2 cellular contexts compared by ENCODE assay signal in genomic region chr12:76888775-76889174, GRCh38.
TF ChIP-seq lines count a peak whose summit lies in the region.

No MANE protein-coding gene starts in this region.

TF ChIP-seq in GM23338, 12 proteins besides CTCF, POLR2A, EP300 and RAD21:
- no peak for TF ChIP-seq JUNB (IDR thresholded peaks at IDR 0.05; ENCODE audit: unreplicated experiment)
- no peak for TF ChIP-seq STAT1 (IDR thresholded peaks at IDR 0.05; ENCODE audit: unreplicated experiment)
- TF ChIP-seq ZNF114 (CRISPR knock-in tag; IDR thresholded peaks at IDR 0.05), result no peak
- TF ChIP-seq, protein P1, sequence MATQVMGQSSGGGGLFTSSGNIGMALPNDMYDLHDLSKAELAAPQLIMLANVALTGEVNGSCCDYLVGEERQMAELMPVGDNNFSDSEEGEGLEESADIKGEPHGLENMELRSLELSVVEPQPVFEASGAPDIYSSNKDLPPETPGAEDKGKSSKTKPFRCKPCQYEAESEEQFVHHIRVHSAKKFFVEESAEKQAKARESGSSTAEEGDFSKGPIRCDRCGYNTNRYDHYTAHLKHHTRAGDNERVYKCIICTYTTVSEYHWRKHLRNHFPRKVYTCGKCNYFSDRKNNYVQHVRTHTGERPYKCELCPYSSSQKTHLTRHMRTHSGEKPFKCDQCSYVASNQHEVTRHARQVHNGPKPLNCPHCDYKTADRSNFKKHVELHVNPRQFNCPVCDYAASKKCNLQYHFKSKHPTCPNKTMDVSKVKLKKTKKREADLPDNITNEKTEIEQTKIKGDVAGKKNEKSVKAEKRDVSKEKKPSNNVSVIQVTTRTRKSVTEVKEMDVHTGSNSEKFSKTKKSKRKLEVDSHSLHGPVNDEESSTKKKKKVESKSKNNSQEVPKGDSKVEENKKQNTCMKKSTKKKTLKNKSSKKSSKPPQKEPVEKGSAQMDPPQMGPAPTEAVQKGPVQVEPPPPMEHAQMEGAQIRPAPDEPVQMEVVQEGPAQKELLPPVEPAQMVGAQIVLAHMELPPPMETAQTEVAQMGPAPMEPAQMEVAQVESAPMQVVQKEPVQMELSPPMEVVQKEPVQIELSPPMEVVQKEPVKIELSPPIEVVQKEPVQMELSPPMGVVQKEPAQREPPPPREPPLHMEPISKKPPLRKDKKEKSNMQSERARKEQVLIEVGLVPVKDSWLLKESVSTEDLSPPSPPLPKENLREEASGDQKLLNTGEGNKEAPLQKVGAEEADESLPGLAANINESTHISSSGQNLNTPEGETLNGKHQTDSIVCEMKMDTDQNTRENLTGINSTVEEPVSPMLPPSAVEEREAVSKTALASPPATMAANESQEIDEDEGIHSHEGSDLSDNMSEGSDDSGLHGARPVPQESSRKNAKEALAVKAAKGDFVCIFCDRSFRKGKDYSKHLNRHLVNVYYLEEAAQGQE (IDR thresholded peaks at IDR 0.05; ENCODE audit: unreplicated experiment), result no peak
- TF ChIP-seq NANOG (IDR thresholded peaks at IDR 0.05; ENCODE audit: borderline replicate concordance), result no peak
- no peak for TF ChIP-seq POLR2AphosphoS5 (IDR thresholded peaks at IDR 0.05; ENCODE audit: low read depth)

TF ChIP-seq in WTC11, 78 proteins besides CTCF, POLR2A, EP300 and RAD21:
- TF ChIP-seq NR1H2 (CRISPR knock-in tag; IDR thresholded peaks at IDR 0.05), result no peak
- no peak for TF ChIP-seq ZNF281 (CRISPR knock-in tag; IDR thresholded peaks at IDR 0.05)
- TF ChIP-seq ZSCAN18 (CRISPR knock-in tag; IDR thresholded peaks at IDR 0.05), result no peak
- TF ChIP-seq ATF2 (CRISPR knock-in tag; IDR thresholded peaks at IDR 0.05; ENCODE audit: borderline replicate concordance, low read depth), result no peak
- no peak for TF ChIP-seq PRRX2 (CRISPR knock-in tag; IDR thresholded peaks at IDR 0.05)
- TF ChIP-seq ZNF671 (CRISPR knock-in tag; IDR thresholded peaks at IDR 0.05), result no peak
- TF ChIP-seq JAZF1 (CRISPR knock-in tag; IDR thresholded peaks at IDR 0.05), result no peak
- TF ChIP-seq CREM (CRISPR knock-in tag; IDR thresholded peaks at IDR 0.05), result no peak
- TF ChIP-seq, protein P2, sequence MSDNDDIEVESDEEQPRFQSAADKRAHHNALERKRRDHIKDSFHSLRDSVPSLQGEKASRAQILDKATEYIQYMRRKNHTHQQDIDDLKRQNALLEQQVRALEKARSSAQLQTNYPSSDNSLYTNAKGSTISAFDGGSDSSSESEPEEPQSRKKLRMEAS (CRISPR knock-in tag; IDR thresholded peaks at IDR 0.05), result no peak
- no peak for TF ChIP-seq ATF3 (CRISPR knock-in tag; conservative IDR thresholded peaks at IDR 0.05)
- no peak for TF ChIP-seq TEAD4 (CRISPR knock-in tag; IDR thresholded peaks at IDR 0.05)
- TF ChIP-seq, protein P3, sequence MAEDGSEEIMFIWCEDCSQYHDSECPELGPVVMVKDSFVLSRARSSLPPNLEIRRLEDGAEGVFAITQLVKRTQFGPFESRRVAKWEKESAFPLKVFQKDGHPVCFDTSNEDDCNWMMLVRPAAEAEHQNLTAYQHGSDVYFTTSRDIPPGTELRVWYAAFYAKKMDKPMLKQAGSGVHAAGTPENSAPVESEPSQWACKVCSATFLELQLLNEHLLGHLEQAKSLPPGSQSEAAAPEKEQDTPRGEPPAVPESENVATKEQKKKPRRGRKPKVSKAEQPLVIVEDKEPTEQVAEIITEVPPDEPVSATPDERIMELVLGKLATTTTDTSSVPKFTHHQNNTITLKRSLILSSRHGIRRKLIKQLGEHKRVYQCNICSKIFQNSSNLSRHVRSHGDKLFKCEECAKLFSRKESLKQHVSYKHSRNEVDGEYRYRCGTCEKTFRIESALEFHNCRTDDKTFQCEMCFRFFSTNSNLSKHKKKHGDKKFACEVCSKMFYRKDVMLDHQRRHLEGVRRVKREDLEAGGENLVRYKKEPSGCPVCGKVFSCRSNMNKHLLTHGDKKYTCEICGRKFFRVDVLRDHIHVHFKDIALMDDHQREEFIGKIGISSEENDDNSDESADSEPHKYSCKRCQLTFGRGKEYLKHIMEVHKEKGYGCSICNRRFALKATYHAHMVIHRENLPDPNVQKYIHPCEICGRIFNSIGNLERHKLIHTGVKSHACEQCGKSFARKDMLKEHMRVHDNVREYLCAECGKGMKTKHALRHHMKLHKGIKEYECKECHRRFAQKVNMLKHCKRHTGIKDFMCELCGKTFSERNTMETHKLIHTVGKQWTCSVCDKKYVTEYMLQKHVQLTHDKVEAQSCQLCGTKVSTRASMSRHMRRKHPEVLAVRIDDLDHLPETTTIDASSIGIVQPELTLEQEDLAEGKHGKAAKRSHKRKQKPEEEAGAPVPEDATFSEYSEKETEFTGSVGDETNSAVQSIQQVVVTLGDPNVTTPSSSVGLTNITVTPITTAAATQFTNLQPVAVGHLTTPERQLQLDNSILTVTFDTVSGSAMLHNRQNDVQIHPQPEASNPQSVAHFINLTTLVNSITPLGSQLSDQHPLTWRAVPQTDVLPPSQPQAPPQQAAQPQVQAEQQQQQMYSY (CRISPR knock-in tag; IDR thresholded peaks at IDR 0.05), result no peak
